8 cellular contexts compared by ENCODE assay signal in the genomic region with DNA sequence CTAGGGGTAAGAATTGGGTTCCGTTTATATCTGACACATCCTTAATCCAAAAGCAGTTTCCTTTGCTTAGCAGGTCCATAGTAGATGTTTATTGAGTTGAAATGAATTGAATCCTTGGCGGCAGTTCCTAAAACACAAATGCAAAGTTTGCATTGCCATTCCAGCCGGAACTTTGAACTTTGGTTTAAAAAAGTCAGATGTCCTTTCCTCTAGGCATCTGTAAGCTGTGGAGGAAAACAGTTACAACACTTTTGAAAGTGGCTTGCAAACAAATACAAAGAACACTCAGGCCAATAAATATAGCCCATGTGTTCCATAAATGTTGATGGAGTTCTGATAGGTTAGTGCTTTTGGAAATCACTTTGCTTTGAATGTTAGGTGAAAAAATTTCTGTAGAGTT.
"Had no signal": no experiment of that assay in that cellular context is flagged by ENCODE, and none has a peak within 500 bp of the region (broad histone marks: within the 10 kb centered on the region; RNA-seq: fewer than 3 reads in every experiment).

No MANE protein-coding gene starts in this region.

- H3K4me2 ChIP-seq: GM23338 had no signal

- H3K9me3 Mint-ChIP-seq: GM23338 had no signal

- H3K4me3 ChIP-seq: GM23338, K562 had no signal

- H3K27ac Mint-ChIP-seq: GM23338 had no signal

- FAIRE-seq: H1, K562 had no signal

- H3K4me3 Mint-ChIP-seq: GM23338 had no signal

- H2AFZ ChIP-seq: GM23338 had no signal

- H3K4me1 Mint-ChIP-seq: GM23338 had no signal

- DNase-seq: H7, HCEC 1CT, IMR-90, KG1 had no signal

- ATAC-seq: GM23338, K562 had no signal

- H3K27ac ChIP-seq: HL-60 had no signal
